In genomic region chr22:29359469-29359868, GRCh38 we compare ENCODE assay signal across 9 cellular contexts.
DNase-seq lines count a peak whose midpoint lies in the region; ATAC-seq and TF ChIP-seq lines count a peak whose summit lies in the region.
"Had no signal": no experiment of that assay in that cellular context is flagged by ENCODE, and none has a peak within 500 bp of the region (broad histone marks: within the 10 kb centered on the region; RNA-seq: fewer than 3 reads in every experiment).

No MANE protein-coding gene starts in this region.

- no peak overlapping the region for H3K4me2 ChIP-seq in parathyroid adenoma (ENCODE audit: low read length)

- H3K4me1 ChIP-seq in RWPE2 (ENCODE audit: insufficient read depth, poor library complexity, severe bottlenecking) (no peaks in the 10 kb centered on the region), parathyroid adenoma (no peaks in the 10 kb centered on the region)

- H3K27ac ChIP-seq in RWPE2 (ENCODE audit: poor library complexity, severe bottlenecking) (no peak overlapping the region), parathyroid adenoma (no peak overlapping the region)

- DNase-seq in RWPE2 (ENCODE audit: low spot score), result no peak
- peak; percentile 55 for DNase-seq in fibroblast of mammary gland (ENCODE audit: low read depth)
- no peak for DNase-seq in kidney glomerular epithelial cell (lab: John Stamatoyannopoulos, UW)
- DNase-seq in NCI-H2029 treated with DMSO at 0.1 percent for 48 hours (lab: John Stamatoyannopoulos, UW), result no peak
- no peak for DNase-seq in GF-D8 (lab: John Stamatoyannopoulos, UW)
- DNase-seq: naive B cell had no signal

- H3K36me3 ChIP-seq in RWPE2 (ENCODE audit: low read depth) (peaks cover 29% of the 10 kb centered on the region), parathyroid adenoma (ENCODE audit: control insufficient read depth, insufficient read depth, low read length) (no peaks in the 10 kb centered on the region)

- H3K4me3 ChIP-seq in RWPE2 (ENCODE audit: severe bottlenecking), result no peak overlapping the region
- no peak overlapping the region for H3K4me3 ChIP-seq in fibroblast of mammary gland (ENCODE audit: control insufficient read depth, low read depth, low read length)
- no peak overlapping the region for H3K4me3 ChIP-seq in parathyroid adenoma (ENCODE audit: low read depth, low read length)

- TF ChIP-seq CTCF in GM12874 (IDR thresholded peaks at IDR 0.05; ENCODE audit: insufficient read depth, low read depth, low read length), result 0 out of 2 replicates have a peak, but pooled peaks have one; percentile 11
- TF ChIP-seq CTCF in RWPE2 (IDR thresholded peaks at IDR 0.05; ENCODE audit: poor library complexity, severe bottlenecking), result peak; percentile 46
- TF ChIP-seq CTCF in fibroblast of mammary gland (conservative IDR thresholded peaks at IDR 0.05; ENCODE audit: control insufficient read depth, insufficient read depth, low read depth, low read length), result peak; percentile 57
- peak; percentile 45 for TF ChIP-seq CTCF in parathyroid adenoma (IDR thresholded peaks at IDR 0.05)

- H3K9me3 ChIP-seq in RWPE2 (ENCODE audit: severe bottlenecking), result no peaks in the 10 kb centered on the region
- H3K9me3 ChIP-seq in parathyroid adenoma (ENCODE audit: control insufficient read depth, low read length), result no peaks in the 10 kb centered on the region

- no peak overlapping the region for H3K9ac ChIP-seq in parathyroid adenoma

- peak; percentile 76 for ATAC-seq in RWPE2 (ENCODE audit: low read depth)
- no peak for ATAC-seq in HG03135 (IDR thresholded peaks at IDR 0.05; ENCODE audit: unreplicated experiment)

- no peak overlapping the region for H2AFZ ChIP-seq in parathyroid adenoma

- H3K79me2 ChIP-seq in parathyroid adenoma, result no peaks in the 10 kb centered on the region

- no peaks in the 10 kb centered on the region for H3K27me3 ChIP-seq in RWPE2 (ENCODE audit: insufficient read depth, poor library complexity, severe bottlenecking)
- H3K27me3 ChIP-seq in parathyroid adenoma (ENCODE audit: control insufficient read depth, insufficient read depth, low read length), result no peaks in the 10 kb centered on the region
